ENCODE assay signal across 9 cellular contexts in the genomic region with DNA sequence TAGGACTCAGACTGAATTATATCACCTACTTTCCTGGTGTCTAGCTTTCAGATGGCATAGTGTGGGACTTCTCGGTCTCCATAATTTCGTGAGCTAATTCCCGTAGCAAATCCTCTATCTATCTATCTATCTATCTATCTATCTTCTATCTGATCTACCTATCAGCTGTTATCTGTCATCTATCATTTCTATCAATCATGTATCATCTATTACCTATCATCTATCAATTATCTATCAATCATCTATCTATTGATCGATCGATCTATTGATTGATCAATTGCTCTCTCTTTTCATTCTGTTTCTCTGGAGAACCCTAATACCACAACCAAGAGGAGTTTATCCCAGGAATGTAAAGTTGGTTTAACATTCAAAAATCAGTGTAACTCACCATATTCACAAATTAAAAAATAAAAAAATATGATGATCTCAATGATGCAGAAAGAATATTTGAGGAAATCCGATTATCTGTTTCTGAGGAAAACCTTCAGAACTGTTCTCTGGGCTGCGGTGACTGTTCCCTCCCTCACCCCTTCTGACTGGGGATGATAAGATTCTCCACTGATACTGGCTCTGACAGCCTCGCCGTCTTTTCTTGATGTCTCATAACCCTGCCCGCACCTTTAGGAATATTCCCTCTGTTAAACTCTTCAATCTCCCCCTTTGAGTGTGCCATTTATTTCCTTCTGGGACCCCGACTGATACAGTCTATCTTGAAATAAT.
"Had no signal": no experiment of that assay in that cellular context is flagged by ENCODE, and none has a peak within 500 bp of the region (broad histone marks: within the 10 kb centered on the region; RNA-seq: fewer than 3 reads in every experiment).

No MANE protein-coding gene starts in this region.

- DNase-seq: GM23248, GOT3, H7, HFFc6 had no signal

- H3K4me3 ChIP-seq: GM23248, HAP-1 had no signal

- H3K9me3 ChIP-seq: HAP-1 had no signal

- H3K27ac Mint-ChIP-seq: HFFc6, IgD-negative memory B cell had no signal

- H3K4me1 Mint-ChIP-seq: IgD-negative memory B cell had no signal

- H3K4me1 ChIP-seq: HAP-1 had no signal

- ATAC-seq: HCT116, HepG2 had no signal

- H3K27me3 Mint-ChIP-seq: IgD-negative memory B cell had no signal

- H3K27ac ChIP-seq: GM23248, HL-60 had no signal

- H3K36me3 ChIP-seq: HAP-1 had no signal

- H3K9me3 Mint-ChIP-seq: HFFc6, IgD-negative memory B cell had no signal

- H3K9ac ChIP-seq: GM23248 had no signal

- H3K4me3 Mint-ChIP-seq: HFFc6, IgD-negative memory B cell had no signal

- H2AFZ ChIP-seq: GM23248 had no signal
